8 cellular contexts compared by ENCODE assay signal in the genomic region with DNA sequence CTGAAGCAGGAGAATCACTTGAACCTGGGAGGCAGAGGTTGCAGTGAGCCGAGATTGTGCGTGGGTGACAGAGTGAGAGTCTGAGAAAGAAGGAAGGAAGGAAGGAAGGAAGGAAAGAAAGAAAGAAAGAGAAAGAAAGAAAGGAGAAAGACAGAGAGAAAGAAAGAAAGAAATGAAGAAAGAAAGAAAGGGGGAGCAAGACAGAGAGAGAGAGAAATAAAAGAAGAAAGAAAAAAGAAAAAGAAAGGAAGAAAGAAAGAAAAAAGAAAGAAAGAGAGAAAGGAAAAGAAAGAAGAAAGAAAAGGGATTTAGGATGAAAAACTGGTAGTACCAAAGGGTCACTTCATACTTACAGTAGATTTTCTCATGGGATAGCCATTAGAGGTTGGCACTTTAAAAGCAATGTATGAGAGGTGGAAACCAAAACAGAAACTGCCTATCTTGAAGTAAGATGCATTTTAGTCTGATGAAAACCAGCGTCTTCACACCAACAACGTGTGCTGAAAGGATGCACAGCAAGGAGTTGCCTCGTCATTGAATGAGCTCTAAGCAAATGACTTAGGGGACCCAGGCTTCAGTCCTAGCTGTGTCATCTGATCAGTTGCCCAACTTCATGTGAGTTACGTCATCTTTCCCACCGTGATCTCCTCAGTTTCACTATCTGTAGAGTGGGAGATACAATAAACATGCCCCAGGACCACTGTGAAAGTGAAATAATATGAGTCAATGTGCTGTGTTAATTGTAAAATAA.
DNase-seq lines count a peak whose midpoint lies in the region; ATAC-seq, FAIRE-seq and TF ChIP-seq lines count a peak whose summit lies in the region.

No MANE protein-coding gene starts in this region.

- no peak overlapping the region for H4K91ac ChIP-seq in H1 (replicated peaks; ENCODE audit: insufficient read length, low read length)

- H3K36me3 ChIP-seq in RWPE2 (ENCODE audit: low read depth) (no peaks in the 10 kb centered on the region), H1 (ENCODE audit: control insufficient read depth in 2 of 4, insufficient read depth in 4 of 4, low read length in 3 of 4) (no peaks in the 10 kb centered on the region), stomach (no peaks in the 10 kb centered on the region), A673 (ENCODE audit: insufficient read depth, low read length, poor library complexity, severe bottlenecking) (no peaks in the 10 kb centered on the region)

- no peak for FAIRE-seq in H1 (lab: Jason Lieb, UNC)

- H3K27ac ChIP-seq in RWPE2 (ENCODE audit: poor library complexity, severe bottlenecking) (peak overlapping the region; percentile 15), H1 (ENCODE audit: low read depth, low read length) (no peak overlapping the region), stomach (peak overlapping the region in 4 of 5 donors; percentile 67 to 83 (median 76)), A673 (ENCODE audit: low read depth, low read length, poor library complexity, severe bottlenecking) (no peak overlapping the region)

- H2AK5ac ChIP-seq in H1 (ENCODE audit: low read depth, low read length) = no peak overlapping the region

- POLR2A ChIA-PET in H1 (lab: Charles Lee; ENCODE audit: partially characterized antibody) = no interaction called here
- POLR2A ChIA-PET in A673 (lab: Charles Lee; ENCODE audit: low non-redundant PET) = no interaction called here

- H3K23me2 ChIP-seq in H1 (ENCODE audit: low read depth, low read length) = no peaks in the 10 kb centered on the region

- intact Hi-C loops in stomach (cut with DNase I; ENCODE audit: low total_unique reads) (no loop called here), A673 (cut with micrococcal nuclease; ENCODE audit: unreplicated experiment) (no loop called here)

- H4K8ac ChIP-seq in H1 (ENCODE audit: extremely low read depth, insufficient read depth, low read length) = no peak overlapping the region

- H3K27me3 ChIP-seq in RWPE2 (ENCODE audit: insufficient read depth, poor library complexity, severe bottlenecking) = no peaks in the 10 kb centered on the region
- H3K27me3 ChIP-seq in H1 (replicated peaks in 1 of 4; ENCODE audit: control insufficient read depth in 3 of 4, extremely low read depth in 1 of 4, insufficient read depth in 3 of 4, low read length in 3 of 4) = peaks cover 0 to 2% (median 0%) of the 10 kb centered on the region in 4 experiments; a peak in 1 of 7 replicates
- H3K27me3 ChIP-seq in stomach = no peaks in the 10 kb centered on the region
- no peaks in the 10 kb centered on the region for H3K27me3 ChIP-seq in A673 (replicated peaks; ENCODE audit: insufficient read depth, low read depth, low read length, poor library complexity)

- 94% methylated on average over 7 of the region's 7 CpGs; no CpG with 5 or more reads in 1 of the 2 experiments for WGBS in H1 (ENCODE audit: extremely low coverage in 1 of 2, insufficient coverage in 1 of 2, insufficient read length in 1 of 2, insufficient replicate concordance in 2 of 2, low coverage in 1 of 2, low lambda C conversion rate in 2 of 2, missing lambda C conversion rate in 1 of 2), 2 experiments
- 77 to 83% (median 80%) methylated on average over 7 of the region's 7 CpGs for WGBS in stomach, 5 donors

- H3K56ac ChIP-seq in H1 (replicated peaks; ENCODE audit: insufficient read length, low read depth, low read length) = no peak overlapping the region

- 0 out of 2 replicates have a peak overlapping the region, but pooled peaks have one; percentile 73 for H2BK20ac ChIP-seq in H1 (ENCODE audit: low read length)

- no peak for TF ChIP-seq RAD21 in H1 (IDR thresholded peaks at IDR 0.05 in 1 of 2, conservative IDR thresholded peaks at IDR 0.05 in 1 of 2; ENCODE audit: low read depth in 2 of 2, low read length in 2 of 2)

- H3K18ac ChIP-seq in H1 (ENCODE audit: extremely low read depth, low read length) = no peak overlapping the region

- H2BK15ac ChIP-seq in H1 (ENCODE audit: low read length) = no peak overlapping the region

- H2BK120ac ChIP-seq in H1 (replicated peaks; ENCODE audit: low read depth, low read length) = no peak overlapping the region

- BruUV-seq in A673 (replicated peaks; lab: Mats Ljungman, UMichigan) = no TSS peak

- TF ChIP-seq CTCF in RWPE2 (IDR thresholded peaks at IDR 0.05; ENCODE audit: poor library complexity, severe bottlenecking) (no peak), H1 (IDR thresholded peaks at IDR 0.05; ENCODE audit: control extremely low read depth in 1 of 3, insufficient read depth in 1 of 3, low read depth in 1 of 3, low read length in 3 of 3) (no peak), stomach (IDR thresholded peaks at IDR 0.05) (no peak), A673 (conservative IDR thresholded peaks at IDR 0.05; ENCODE audit: low read depth, low read length) (no peak)

- H4K5ac ChIP-seq in H1 (ENCODE audit: insufficient read length, low read depth, low read length) = no peak overlapping the region

- H3K79me2 ChIP-seq in H1 (ENCODE audit: control insufficient read depth in 1 of 2, insufficient read depth in 2 of 2, low read length in 2 of 2) = no peaks in the 10 kb centered on the region

- H2BK5ac ChIP-seq in H1 (ENCODE audit: low read depth, low read length) = no peak overlapping the region

- TF ChIP-seq EP300 in H1 (IDR thresholded peaks at IDR 0.05; ENCODE audit: borderline replicate concordance in 1 of 2, low read depth in 2 of 2, low read length in 2 of 2) (no peak), stomach (IDR thresholded peaks at IDR 0.05) (no peak)

- H3K9me3 ChIP-seq in RWPE2 (ENCODE audit: severe bottlenecking) = no peaks in the 10 kb centered on the region
- H3K9me3 ChIP-seq in H1 (ENCODE audit: insufficient read depth in 2 of 2, low read depth in 1 of 2, low read length in 1 of 2) = no peaks in the 10 kb centered on the region
- no peaks in the 10 kb centered on the region for H3K9me3 ChIP-seq in stomach
- H3K9me3 ChIP-seq in A673 (ENCODE audit: low read depth, low read length, poor library complexity, severe bottlenecking) = no peaks in the 10 kb centered on the region

- no peak overlapping the region for H3K4me2 ChIP-seq in H1 (ENCODE audit: insufficient read depth in 1 of 2, low read depth in 2 of 2, low read length in 2 of 2)

- peaks cover 9% of the 10 kb centered on the region for H3K4me1 ChIP-seq in RWPE2 (ENCODE audit: insufficient read depth, poor library complexity, severe bottlenecking)
- peaks cover 0 to 7% (median 3%) of the 10 kb centered on the region in 4 experiments; a peak in 2 of 7 replicates for H3K4me1 ChIP-seq in H1 (replicated peaks in 1 of 4; ENCODE audit: control insufficient read depth in 3 of 4, insufficient read depth in 4 of 4, low read length in 3 of 4)
- peaks cover 3 to 42% (median 15%) of the 10 kb centered on the region in 4 donors for H3K4me1 ChIP-seq in stomach
- H3K4me1 ChIP-seq in A673 (ENCODE audit: insufficient read depth, low read length, poor library complexity, severe bottlenecking) = peaks cover 10% of the 10 kb centered on the region

- peak; percentile 87 for ATAC-seq in GM18867 (IDR thresholded peaks at IDR 0.05; ENCODE audit: unreplicated experiment)
- ATAC-seq in HG02588 (IDR thresholded peaks at IDR 0.05; ENCODE audit: unreplicated experiment) = peak; percentile 63
- ATAC-seq in RWPE2 (ENCODE audit: low read depth) = no peak

- peak overlapping the region; percentile 76; the same call in 1 of the 2 replicates for H2BK12ac ChIP-seq in H1 (ENCODE audit: low read depth, low read length)

- no peaks in the 10 kb centered on the region for H4K20me1 ChIP-seq in H1 (replicated peaks in 1 of 2; ENCODE audit: control insufficient read depth in 1 of 2, insufficient read depth in 2 of 2, low read length in 2 of 2)

- H3K4me3 ChIP-seq in RWPE2 (ENCODE audit: severe bottlenecking) (no peak overlapping the region), H1 (ENCODE audit: extremely low read depth in 1 of 4, insufficient read depth in 2 of 4, low read depth in 3 of 4, low read length in 4 of 4) (no peak overlapping the region), stomach (no peak overlapping the region), A673 (ENCODE audit: low read depth, low read length, poor library complexity, severe bottlenecking) (no peak overlapping the region)

- TF ChIP-seq POLR2A in H1 (IDR thresholded peaks at IDR 0.05; ENCODE audit: control extremely low read depth in 1 of 2, low read depth in 2 of 2, low read length in 2 of 2) (no peak), stomach (IDR thresholded peaks at IDR 0.05) (no peak)

- H3K23ac ChIP-seq in H1 (ENCODE audit: insufficient read length) = no peak overlapping the region

- H3K4ac ChIP-seq in H1 (replicated peaks; ENCODE audit: insufficient read length, low read depth, low read length) = no peak overlapping the region

- H2AFZ ChIP-seq in H1 (ENCODE audit: low read length) = no peak overlapping the region

- DNase-seq in RWPE2 (ENCODE audit: low spot score) (no peak), H1 (ENCODE audit: low read depth in 1 of 2, low spot score in 2 of 2) (no peak), stomach (no peak), A673 (ENCODE audit: low spot score) (no peak), EL (no peak), COLO829 (ENCODE audit: low spot score) (no peak)

- H3K79me1 ChIP-seq in H1 (ENCODE audit: low read depth, low read length) = no peaks in the 10 kb centered on the region

- no peak overlapping the region for H3K14ac ChIP-seq in H1 (ENCODE audit: insufficient read length)

- CTCF ChIA-PET in H1 (lab: Charles Lee; ENCODE audit: partially characterized antibody) (interaction anchor here (1.0 to 2.2 kb wide), 4 partner anchors 8 to 194 kb away, joined by 3 to 6 read pairs (median 5); no protein-coding TSS in a partner anchor), A673 (lab: Charles Lee) (no interaction called here)

- H3K9ac ChIP-seq in H1 (replicated peaks in 1 of 4; ENCODE audit: extremely low read depth in 1 of 4, low read depth in 3 of 4, low read length in 3 of 4) = no peak overlapping the region

TF ChIP-seq in H1, 55 proteins besides CTCF, POLR2A, EP300 and RAD21:
- TF ChIP-seq KDM1A (IDR thresholded peaks at IDR 0.05; ENCODE audit: borderline replicate concordance, low read length) = 0 out of 2 replicates have a peak, but pooled peaks have one; percentile 27
- no peak for TF ChIP-seq SP1 (IDR thresholded peaks at IDR 0.05; ENCODE audit: low read depth, low read length)
TF ChIP-seq in H1: peak in this region for 1.

Comparison
In these comparisons a context has a peak if more than half of its experiments do, and no peak if none do; other contexts are left out.
1. H3K27ac ChIP-seq: peak in RWPE2 (single experiment) and stomach (4 of 5); none in H1 (single experiment) and A673 (single experiment).